Comparison of ENCODE assay signal across 13 cellular contexts in genomic region chr14:89625208-89625987, GRCh38.
DNase-seq lines count a peak whose midpoint lies in the region; ATAC-seq and TF ChIP-seq lines count a peak whose summit lies in the region.
"Had no signal": no experiment of that assay in that cellular context is flagged by ENCODE, and none has a peak within 500 bp of the region (broad histone marks: within the 10 kb centered on the region; RNA-seq: fewer than 3 reads in every experiment).

No MANE protein-coding gene starts in this region.

- H3K9me3 Mint-ChIP-seq in activated CD8-positive, alpha-beta T cell treated with anti-CD3 and anti-CD28 coated beads for 36 hours = peaks cover 15% of the 10 kb centered on the region
- peaks cover 17% of the 10 kb centered on the region for H3K9me3 Mint-ChIP-seq in activated CD8-positive, alpha-beta T cell treated with anti-CD3 and anti-CD28 coated beads, Interleukin-2, amount 10 ng/mL, durations not matched to agents 7 days and 5 days (ENCODE audit: insufficient read depth)
- peaks cover 9% of the 10 kb centered on the region for H3K9me3 Mint-ChIP-seq in stimulated activated memory B cell treated with anti-CD40 and anti-IgM and Interleukin-4, amounts not matched to agents 10 μg/mL and 1 μg/mL and 100 μg/mL, for 72 hours

- peak; percentile 41 for DNase-seq in activated CD8-positive, alpha-beta T cell treated with anti-CD3 and anti-CD28 coated beads for 36 hours
- DNase-seq in activated CD8-positive, alpha-beta T cell treated with anti-CD3 and anti-CD28 coated beads, Interleukin-2, amount 10 ng/mL, durations not matched to agents 7 days and 5 days = no peak
- DNase-seq in NCI-H748 (lab: John Stamatoyannopoulos, UW; ENCODE audit: unreplicated experiment) = peak; percentile 88
- DNase-seq in heart left ventricle = peak in 4 of 5 donors; percentile 30 to 58 (median 48)
- no peak for DNase-seq in middle frontal gyrus (ENCODE audit: extremely low spot score, low spot score)
- DNase-seq in stimulated activated CD4-positive, alpha-beta T cell treated with anti-CD3 and anti-CD28 coated beads, Interleukin-4, amount 100 ng/mL, for 4 hours = no peak
- DNase-seq: activated naive CD4-positive, alpha-beta T cell treated with anti-CD3 and anti-CD28 coated beads, Interleukin-2, amount 10 ng/mL, durations not matched to agents 7 days and 5 days; AML-193; naive thymus-derived CD4-positive, alpha-beta T cell had no signal

- TF ChIP-seq CTCF in activated CD8-positive, alpha-beta T cell treated with anti-CD3 and anti-CD28 coated beads for 36 hours (IDR thresholded peaks at IDR 0.05) = no peak
- TF ChIP-seq CTCF in heart left ventricle (IDR thresholded peaks at IDR 0.05) = no peak

- peaks cover 30% of the 10 kb centered on the region for H3K36me3 Mint-ChIP-seq in activated CD8-positive, alpha-beta T cell treated with anti-CD3 and anti-CD28 coated beads for 36 hours (ENCODE audit: low read depth)
- peaks cover 18% of the 10 kb centered on the region for H3K36me3 Mint-ChIP-seq in activated CD8-positive, alpha-beta T cell treated with anti-CD3 and anti-CD28 coated beads, Interleukin-2, amount 10 ng/mL, durations not matched to agents 7 days and 5 days (ENCODE audit: low read depth)
- no peaks in the 10 kb centered on the region for H3K36me3 Mint-ChIP-seq in stimulated activated memory B cell treated with anti-CD40 and anti-IgM and Interleukin-4, amounts not matched to agents 10 μg/mL and 1 μg/mL and 100 μg/mL, for 72 hours

- intact Hi-C loops in activated CD8-positive, alpha-beta T cell treated with anti-CD3 and anti-CD28 coated beads for 36 hours (cut with micrococcal nuclease) = no loop called here
- intact Hi-C loops in heart left ventricle (cut with DNase I) = loop anchor here in 1 of 10 donors (10.0 kb wide), 1 partner anchor 139 kb away; no protein-coding TSS in a partner anchor

- 36 to 56% (median 46%) methylated on average over 26 to 28 of the region's 28 CpGs for WGBS in heart left ventricle, 4 donors

- peak overlapping the region in 1 of 12 donors; percentile 55 for H3K27ac ChIP-seq in heart left ventricle
- H3K27ac ChIP-seq: SK-N-MC had no signal

- TF ChIP-seq POLR2A in heart left ventricle (IDR thresholded peaks at IDR 0.05) = no peak

- no peaks in the 10 kb centered on the region for H3K27me3 Mint-ChIP-seq in activated CD8-positive, alpha-beta T cell treated with anti-CD3 and anti-CD28 coated beads for 36 hours
- no peaks in the 10 kb centered on the region for H3K27me3 Mint-ChIP-seq in activated CD8-positive, alpha-beta T cell treated with anti-CD3 and anti-CD28 coated beads, Interleukin-2, amount 10 ng/mL, durations not matched to agents 7 days and 5 days (ENCODE audit: low read depth)
- no peaks in the 10 kb centered on the region for H3K27me3 Mint-ChIP-seq in stimulated activated memory B cell treated with anti-CD40 and anti-IgM and Interleukin-4, amounts not matched to agents 10 μg/mL and 1 μg/mL and 100 μg/mL, for 72 hours
- H3K27me3 Mint-ChIP-seq: activated naive CD4-positive, alpha-beta T cell treated with anti-CD3 and anti-CD28 coated beads, Interleukin-2, amount 10 ng/mL, durations not matched to agents 7 days and 5 days; naive thymus-derived CD4-positive, alpha-beta T cell had no signal

- H3K9me3 ChIP-seq in heart left ventricle = no peaks in the 10 kb centered on the region

- H3K36me3 ChIP-seq in heart left ventricle = no peaks in the 10 kb centered on the region

- peak overlapping the region; percentile 91 for H3K27ac Mint-ChIP-seq in activated CD8-positive, alpha-beta T cell treated with anti-CD3 and anti-CD28 coated beads for 36 hours
- H3K27ac Mint-ChIP-seq in activated CD8-positive, alpha-beta T cell treated with anti-CD3 and anti-CD28 coated beads, Interleukin-2, amount 10 ng/mL, durations not matched to agents 7 days and 5 days = no peak overlapping the region
- peak overlapping the region; percentile 69 for H3K27ac Mint-ChIP-seq in stimulated activated memory B cell treated with anti-CD40 and anti-IgM and Interleukin-4, amounts not matched to agents 10 μg/mL and 1 μg/mL and 100 μg/mL, for 72 hours
- H3K27ac Mint-ChIP-seq: activated naive CD4-positive, alpha-beta T cell treated with anti-CD3 and anti-CD28 coated beads, Interleukin-2, amount 10 ng/mL, durations not matched to agents 7 days and 5 days had no signal

- POLR2A ChIA-PET in activated CD8-positive, alpha-beta T cell treated with anti-CD3 and anti-CD28 coated beads for 36 hours (lab: Charles Lee) = interaction anchor here (0.7 to 6.4 kb wide), 4 partner anchors 12 to 99 kb away, joined by 3 to 44 read pairs (median 3); no protein-coding TSS in a partner anchor
- POLR2A ChIA-PET in activated CD8-positive, alpha-beta T cell treated with anti-CD3 and anti-CD28 coated beads, Interleukin-2, amount 10 ng/mL, durations not matched to agents 7 days and 5 days (lab: Charles Lee) = interaction anchor here (0.9 kb wide), 1 partner anchor 16 kb away, joined by 4 read pairs; no protein-coding TSS in a partner anchor

- H3K4me1 Mint-ChIP-seq in activated CD8-positive, alpha-beta T cell treated with anti-CD3 and anti-CD28 coated beads for 36 hours (ENCODE audit: low read depth) = peaks cover 80% of the 10 kb centered on the region
- H3K4me1 Mint-ChIP-seq in activated CD8-positive, alpha-beta T cell treated with anti-CD3 and anti-CD28 coated beads, Interleukin-2, amount 10 ng/mL, durations not matched to agents 7 days and 5 days (ENCODE audit: low read depth) = peaks cover 55% of the 10 kb centered on the region
- H3K4me1 Mint-ChIP-seq in stimulated activated memory B cell treated with anti-CD40 and anti-IgM and Interleukin-4, amounts not matched to agents 10 μg/mL and 1 μg/mL and 100 μg/mL, for 72 hours = peaks cover 38% of the 10 kb centered on the region

- H3K4me1 ChIP-seq in heart left ventricle = peaks cover 0 to 26% (median 8%) of the 10 kb centered on the region in 12 donors

- no peaks in the 10 kb centered on the region for H3K27me3 ChIP-seq in heart left ventricle

- peak overlapping the region in 4 of 12 donors; percentile 5 to 34 (median 11) for H3K4me3 ChIP-seq in heart left ventricle
- H3K4me3 ChIP-seq: K562, SK-N-MC had no signal

- no peak for ATAC-seq in activated CD8-positive, alpha-beta T cell treated with anti-CD3 and anti-CD28 coated beads for 36 hours
- ATAC-seq in activated CD8-positive, alpha-beta T cell treated with anti-CD3 and anti-CD28 coated beads, Interleukin-2, amount 10 ng/mL, durations not matched to agents 7 days and 5 days = no peak
- ATAC-seq in heart left ventricle (peak in 3 of 4 donors; percentile 43 to 66 (median 54)), HG02623 (IDR thresholded peaks at IDR 0.05; ENCODE audit: unreplicated experiment) (no peak)
- no peak for ATAC-seq in stimulated activated memory B cell treated with anti-CD40 and anti-IgM and Interleukin-4, amounts not matched to agents 10 μg/mL and 1 μg/mL and 100 μg/mL, for 72 hours
- ATAC-seq: K562 had no signal

- CTCF ChIA-PET in activated CD8-positive, alpha-beta T cell treated with anti-CD3 and anti-CD28 coated beads for 36 hours (lab: Charles Lee) = interaction anchor here (0.9 to 1.2 kb wide), 2 partner anchors 16 to 126 kb away, joined by 3 to 4 read pairs; no protein-coding TSS in a partner anchor
- CTCF ChIA-PET in activated CD8-positive, alpha-beta T cell treated with anti-CD3 and anti-CD28 coated beads, Interleukin-2, amount 10 ng/mL, durations not matched to agents 7 days and 5 days (lab: Charles Lee) = interaction anchor here (1.0 kb wide), 1 partner anchor 195 kb away, joined by 3 read pairs; no protein-coding TSS in a partner anchor

- H3K4me3 Mint-ChIP-seq in activated CD8-positive, alpha-beta T cell treated with anti-CD3 and anti-CD28 coated beads for 36 hours = no peak overlapping the region
- H3K4me3 Mint-ChIP-seq in activated CD8-positive, alpha-beta T cell treated with anti-CD3 and anti-CD28 coated beads, Interleukin-2, amount 10 ng/mL, durations not matched to agents 7 days and 5 days = no peak overlapping the region
- H3K4me3 Mint-ChIP-seq in stimulated activated memory B cell treated with anti-CD40 and anti-IgM and Interleukin-4, amounts not matched to agents 10 μg/mL and 1 μg/mL and 100 μg/mL, for 72 hours = no peak overlapping the region
- H3K4me3 Mint-ChIP-seq: activated naive CD4-positive, alpha-beta T cell treated with anti-CD3 and anti-CD28 coated beads, Interleukin-2, amount 10 ng/mL, durations not matched to agents 7 days and 5 days had no signal

Comparison
In these comparisons a context has a peak if more than half of its experiments do, and no peak if none do; other contexts are left out.
1. DNase-seq: peak in activated CD8-positive, alpha-beta T cell treated with anti-CD3 and anti-CD28 coated beads for 36 hours (single experiment), NCI-H748 (single experiment) and heart left ventricle (4 of 5); none in activated CD8-positive, alpha-beta T cell treated with anti-CD3 and anti-CD28 coated beads, Interleukin-2, amount 10 ng/mL, durations not matched to agents 7 days and 5 days (single experiment), middle frontal gyrus (single experiment) and stimulated activated CD4-positive, alpha-beta T cell treated with anti-CD3 and anti-CD28 coated beads, Interleukin-4, amount 100 ng/mL, for 4 hours (0 of 2).
2. ATAC-seq: peak in heart left ventricle (3 of 4); none in activated CD8-positive, alpha-beta T cell treated with anti-CD3 and anti-CD28 coated beads for 36 hours (single experiment), activated CD8-positive, alpha-beta T cell treated with anti-CD3 and anti-CD28 coated beads, Interleukin-2, amount 10 ng/mL, durations not matched to agents 7 days and 5 days (single experiment), stimulated activated memory B cell treated with anti-CD40 and anti-IgM and Interleukin-4, amounts not matched to agents 10 μg/mL and 1 μg/mL and 100 μg/mL, for 72 hours (single experiment) and HG02623 (single experiment).